Comparison of ENCODE assay signal across 1 cellular context in genomic region chr15:52086001-52086786, GRCh38.
TF ChIP-seq lines count a peak whose summit lies in the region.

No MANE protein-coding gene starts in this region.

TF ChIP-seq in GM12878, 131 proteins besides CTCF, POLR2A, EP300 and RAD21 (continued from another document):
- TF ChIP-seq ZBTB4 (CRISPR knock-in tag; IDR thresholded peaks at IDR 0.05) (no peak), SMC3 (IDR thresholded peaks at IDR 0.05; ENCODE audit: borderline replicate concordance, low read length) (no peak), LARP7 (IDR thresholded peaks at IDR 0.05) (no peak), ESRRA (IDR thresholded peaks at IDR 0.05; ENCODE audit: low read length) (no peak), TAF1 (IDR thresholded peaks at IDR 0.05; ENCODE audit: borderline replicate concordance, low read depth, low read length) (no peak), IKZF1 (conservative IDR thresholded peaks at IDR 0.05) (no peak), E2F4 (IDR thresholded peaks at IDR 0.05; ENCODE audit: low read depth, low read length) (no peak), STAT1 (conservative IDR thresholded peaks at IDR 0.05) (no peak), SPI1 (IDR thresholded peaks at IDR 0.05; ENCODE audit: borderline replicate concordance, insufficient read depth, low read depth, low read length) (peak; percentile 34; the same call in 1 of the 2 replicates), CBX3 (IDR thresholded peaks at IDR 0.05; ENCODE audit: borderline replicate concordance, low read depth) (no peak), NR2F1 (conservative IDR thresholded peaks at IDR 0.05) (no peak), RUNX3 (IDR thresholded peaks at IDR 0.05; ENCODE audit: low read length) (no peak), PBX3 (IDR thresholded peaks at IDR 0.05; ENCODE audit: insufficient replicate concordance, low read depth, low read length) (no peak), NR2C1 (IDR thresholded peaks at IDR 0.05) (no peak), SUPT20H (IDR thresholded peaks at IDR 0.05; ENCODE audit: borderline replicate concordance, control insufficient read depth, low read depth, low read length) (no peak), CBFB (IDR thresholded peaks at IDR 0.05; ENCODE audit: low read depth) (no peak), NBN (IDR thresholded peaks at IDR 0.05) (no peak), PKNOX1 (IDR thresholded peaks at IDR 0.05) (no peak; the same call in 1 of the 2 replicates), RELB (IDR thresholded peaks at IDR 0.05; ENCODE audit: low read depth) (0 out of 2 replicates have a peak, but pooled peaks have one; percentile 10), MTA2 (IDR thresholded peaks at IDR 0.05; ENCODE audit: low read depth) (no peak), HDAC2 (IDR thresholded peaks at IDR 0.05) (no peak)
